In the genomic region with DNA sequence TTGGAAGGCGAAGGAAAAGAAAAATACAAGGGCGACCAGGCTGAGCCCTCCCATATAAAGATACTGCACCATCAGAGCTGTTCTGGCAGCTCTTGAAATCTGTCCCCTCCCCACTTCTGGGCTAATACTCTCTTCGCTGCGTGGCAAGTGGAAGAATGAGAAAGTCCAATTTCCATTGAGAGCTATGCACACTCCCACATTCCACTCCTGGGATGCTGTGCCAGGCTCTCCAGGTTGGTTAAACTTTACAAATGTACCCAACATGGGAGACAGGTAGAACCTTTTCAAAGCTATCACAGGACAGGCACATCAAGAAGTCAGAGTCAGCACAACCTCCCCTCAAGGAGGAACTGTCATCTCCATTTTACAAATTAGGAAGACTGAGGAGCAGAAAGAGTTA, we compare ENCODE assay signal across 24 cellular contexts.
"Had no signal": no experiment of that assay in that cellular context is flagged by ENCODE, and none has a peak within 500 bp of the region (broad histone marks: within the 10 kb centered on the region; RNA-seq: fewer than 3 reads in every experiment).

No MANE protein-coding gene starts in this region.

- H3K27me3 Mint-ChIP-seq: activated CD8-positive, alpha-beta memory T cell treated with anti-CD3 and anti-CD28 coated beads, Interleukin-2, amount 10 ng/mL, durations not matched to agents 7 days and 5 days; activated CD8-positive, alpha-beta T cell treated with anti-CD3 and anti-CD28 coated beads for 36 hours; natural killer cell treated with Interleukin-12 subunit alpha and Interleukin-12 subunit beta and Interleukin-15 and Interleukin-18, amount 100 ng/mL, for 72 hours; stimulated activated naive CD8-positive, alpha-beta T cell treated with anti-CD3 and anti-CD28 coated beads, Interleukin-15, amount 100 ng/mL, for 72 hours had no signal

- H3K27ac ChIP-seq: breast epithelium, coronary artery, gastroesophageal sphincter, ovary, prostate gland, suprapubic skin, transverse colon had no signal

- H3K27me3 ChIP-seq: breast epithelium, gastroesophageal sphincter, ovary, spleen, suprapubic skin, transverse colon had no signal

- H3K9me3 ChIP-seq: breast epithelium, gastroesophageal sphincter, ovary, prostate gland, spleen, suprapubic skin, transverse colon had no signal

- H3K4me3 Mint-ChIP-seq: activated CD8-positive, alpha-beta memory T cell treated with anti-CD3 and anti-CD28 coated beads, Interleukin-2, amount 10 ng/mL, durations not matched to agents 7 days and 5 days; activated CD8-positive, alpha-beta T cell treated with anti-CD3 and anti-CD28 coated beads for 36 hours; endodermal cell; mesothelial cell of epicardium; natural killer cell treated with Interleukin-12 subunit alpha and Interleukin-12 subunit beta and Interleukin-15 and Interleukin-18, amount 100 ng/mL, for 72 hours; stimulated activated naive CD8-positive, alpha-beta T cell treated with anti-CD3 and anti-CD28 coated beads, Interleukin-15, amount 100 ng/mL, for 72 hours had no signal

- H3K27ac Mint-ChIP-seq: activated CD8-positive, alpha-beta memory T cell treated with anti-CD3 and anti-CD28 coated beads, Interleukin-2, amount 10 ng/mL, durations not matched to agents 7 days and 5 days; activated CD8-positive, alpha-beta T cell treated with anti-CD3 and anti-CD28 coated beads for 36 hours; activated naive CD4-positive, alpha-beta T cell treated with anti-CD3 and anti-CD28 coated beads, Interleukin-2, amount 50 U/mL, for 72 hours; endodermal cell; mesothelial cell of epicardium; natural killer cell treated with Interleukin-12 subunit alpha and Interleukin-12 subunit beta and Interleukin-15 and Interleukin-18, amount 100 ng/mL, for 72 hours; stimulated activated naive CD8-positive, alpha-beta T cell treated with anti-CD3 and anti-CD28 coated beads, Interleukin-15, amount 100 ng/mL, for 72 hours had no signal

- ATAC-seq: activated CD8-positive, alpha-beta memory T cell treated with anti-CD3 and anti-CD28 coated beads, Interleukin-2, amount 10 ng/mL, durations not matched to agents 7 days and 5 days; activated CD8-positive, alpha-beta T cell treated with anti-CD3 and anti-CD28 coated beads for 36 hours; activated naive CD4-positive, alpha-beta T cell treated with anti-CD3 and anti-CD28 coated beads, Interleukin-2, amount 50 U/mL, for 72 hours; gastroesophageal sphincter; left colon; natural killer cell treated with Interleukin-12 subunit alpha and Interleukin-12 subunit beta and Interleukin-15 and Interleukin-18, amount 100 ng/mL, for 72 hours; SK-N-SH treated with all-trans-retinoic acid at 6 μM for 48 hours; stimulated activated naive CD8-positive, alpha-beta T cell treated with anti-CD3 and anti-CD28 coated beads, Interleukin-15, amount 100 ng/mL, for 72 hours had no signal

- H3K9me3 Mint-ChIP-seq: activated CD8-positive, alpha-beta T cell treated with anti-CD3 and anti-CD28 coated beads for 36 hours; activated naive CD4-positive, alpha-beta T cell treated with anti-CD3 and anti-CD28 coated beads, Interleukin-2, amount 50 U/mL, for 72 hours; endodermal cell; mesothelial cell of epicardium; natural killer cell treated with Interleukin-12 subunit alpha and Interleukin-12 subunit beta and Interleukin-15 and Interleukin-18, amount 100 ng/mL, for 72 hours; stimulated activated naive CD8-positive, alpha-beta T cell treated with anti-CD3 and anti-CD28 coated beads, Interleukin-15, amount 100 ng/mL, for 72 hours had no signal

- H3K36me3 ChIP-seq: ovary, prostate gland had no signal

- DNase-seq: activated CD4-positive, alpha-beta T cell treated with anti-CD3 and anti-CD28 coated beads for 48 hours; activated CD8-positive, alpha-beta memory T cell treated with anti-CD3 and anti-CD28 coated beads, Interleukin-2, amount 10 ng/mL, durations not matched to agents 7 days and 5 days; activated CD8-positive, alpha-beta T cell treated with anti-CD3 and anti-CD28 coated beads for 36 hours; activated gamma-delta T cell; activated T-cell treated with anti-CD3 and anti-CD28 coated beads for 4 hours; endodermal cell; head of caudate nucleus; islet precursor cell; left colon; ovary; spleen; stimulated activated CD4-positive, alpha-beta T cell treated with anti-CD3 and anti-CD28 coated beads, Interleukin-4, amount 100 ng/mL, for 24 hours; stimulated activated naive CD8-positive, alpha-beta T cell treated with anti-CD3 and anti-CD28 coated beads, Interleukin-15, amount 100 ng/mL, for 72 hours; transverse colon had no signal

- H3K4me3 ChIP-seq: breast epithelium, coronary artery, gastroesophageal sphincter, lung, ovary, prostate gland, spleen, suprapubic skin, transverse colon had no signal

- H3K4me1 ChIP-seq: breast epithelium, prostate gland had no signal
